Comparison of ENCODE assay signal across 8 cellular contexts in the genomic region with DNA sequence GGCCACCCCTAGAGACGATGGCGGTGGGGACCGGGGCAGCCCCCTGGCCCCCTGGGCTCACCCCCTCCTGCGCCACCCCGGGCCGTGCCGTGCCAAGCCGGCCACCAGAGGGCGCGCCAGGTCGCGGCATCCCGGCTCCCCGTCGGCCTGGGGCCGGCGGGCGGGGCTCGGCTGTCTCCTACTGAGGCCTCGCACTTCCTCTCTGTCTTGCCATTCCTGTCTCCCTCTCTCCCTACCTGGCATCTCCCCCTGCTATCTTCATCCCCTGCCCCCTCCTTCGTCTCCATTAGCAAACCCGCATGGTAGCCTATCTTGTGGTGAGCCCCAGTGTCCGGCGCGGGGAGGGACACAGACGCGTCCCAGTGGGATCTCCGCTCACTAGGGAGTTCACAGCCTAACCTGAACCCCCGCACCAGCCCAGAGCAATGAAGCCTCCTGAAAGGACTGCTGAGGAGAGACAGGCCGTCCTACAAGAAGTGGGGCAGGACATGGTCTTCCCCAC. TPM values are rescaled to one million over a fixed set of nuclear protein-coding genes. Genes with fewer than 3 reads are reported as not detected.
DNase-seq lines count a peak whose midpoint lies in the region; ATAC-seq and TF ChIP-seq lines count a peak whose summit lies in the region.

No MANE protein-coding gene starts in this region.

- peak overlapping the region; percentile 50 for H3K4me3 ChIP-seq in AG04449 (ENCODE audit: low read depth, low read length)

- H3K27me3 Mint-ChIP-seq in activated CD8-positive, alpha-beta T cell treated with anti-CD3 and anti-CD28 coated beads for 36 hours, result peaks cover 4% of the 10 kb centered on the region

- POLR2A ChIA-PET in AG04449 (lab: Yijun Ruan, JAX), result no interaction called here
- POLR2A ChIA-PET in activated CD8-positive, alpha-beta T cell treated with anti-CD3 and anti-CD28 coated beads for 36 hours (lab: Charles Lee), result no interaction called here

- CTCF ChIA-PET in AG04449 (lab: Yijun Ruan, JAX), result interaction anchor here (0.7 to 4.0 kb wide), 37 partner anchors 8 to 194 kb away, joined by 3 to 52 read pairs (median 6); partner anchors contain the start of gene PWWP2A
- CTCF ChIA-PET in activated CD8-positive, alpha-beta T cell treated with anti-CD3 and anti-CD28 coated beads for 36 hours (lab: Charles Lee), result interaction anchor here (0.8 to 10.4 kb wide), 13 partner anchors 9 to 286 kb away, joined by 3 to 119 read pairs (median 4); no protein-coding TSS in a partner anchor

- TF ChIP-seq CTCF in AG04449 (IDR thresholded peaks at IDR 0.05; ENCODE audit: insufficient read depth, low read length, missing control alignments), result peak; percentile 82
- peak; percentile 84 for TF ChIP-seq CTCF in activated CD8-positive, alpha-beta T cell treated with anti-CD3 and anti-CD28 coated beads for 36 hours (IDR thresholded peaks at IDR 0.05)

- peak; percentile 70 for ATAC-seq in GM18870 (IDR thresholded peaks at IDR 0.05; ENCODE audit: unreplicated experiment)
- ATAC-seq in HG03108 (IDR thresholded peaks at IDR 0.05; ENCODE audit: unreplicated experiment), result peak; percentile 97
- peak; percentile 100 for ATAC-seq in activated CD8-positive, alpha-beta T cell treated with anti-CD3 and anti-CD28 coated beads for 36 hours

- H3K9me3 Mint-ChIP-seq in activated CD8-positive, alpha-beta T cell treated with anti-CD3 and anti-CD28 coated beads for 36 hours, result no peaks in the 10 kb centered on the region

- no peak for DNase-seq in AG04449 (ENCODE audit: low read depth, low spot score)
- DNase-seq in NCI-H69 (lab: John Stamatoyannopoulos, UW), result peak; percentile 80
- DNase-seq in activated CD8-positive, alpha-beta T cell treated with anti-CD3 and anti-CD28 coated beads for 36 hours, result peak; percentile 73
- DNase-seq in effector CD8-positive, alpha-beta T cell (lab: John Stamatoyannopoulos, UW), result peak; percentile 50
- DNase-seq in medulla oblongata (ENCODE audit: extremely low spot score), result peak; percentile 77
- DNase-seq in stimulated activated CD8-positive, alpha-beta memory T cell treated with anti-CD3 and anti-CD28 coated beads, Interleukin-12 subunit alpha, Interleukin-12 subunit beta, amount 100 ng/mL, for 1 hour (ENCODE audit: low read depth), result peak; percentile 52

- peaks cover 6% of the 10 kb centered on the region for H3K4me1 Mint-ChIP-seq in activated CD8-positive, alpha-beta T cell treated with anti-CD3 and anti-CD28 coated beads for 36 hours (ENCODE audit: low read depth)

- no peaks in the 10 kb centered on the region for H3K36me3 Mint-ChIP-seq in activated CD8-positive, alpha-beta T cell treated with anti-CD3 and anti-CD28 coated beads for 36 hours (ENCODE audit: low read depth)

- intact Hi-C loops in activated CD8-positive, alpha-beta T cell treated with anti-CD3 and anti-CD28 coated beads for 36 hours (cut with micrococcal nuclease), result loop anchor here (1.0 kb wide), 1 partner anchor 146 kb away; no protein-coding TSS in a partner anchor

- H3K4me3 Mint-ChIP-seq in activated CD8-positive, alpha-beta T cell treated with anti-CD3 and anti-CD28 coated beads for 36 hours, result peak overlapping the region; percentile 58

- H3K27ac Mint-ChIP-seq in activated CD8-positive, alpha-beta T cell treated with anti-CD3 and anti-CD28 coated beads for 36 hours, result no peak overlapping the region

RNA-seq across cellular contexts. Expression of gene FABP6, which starts 29.8 kb away (rescaled TPM):
- not detected for total RNA-seq in activated CD8-positive, alpha-beta T cell treated with anti-CD3 and anti-CD28 coated beads for 36 hours
